In the genomic region with DNA sequence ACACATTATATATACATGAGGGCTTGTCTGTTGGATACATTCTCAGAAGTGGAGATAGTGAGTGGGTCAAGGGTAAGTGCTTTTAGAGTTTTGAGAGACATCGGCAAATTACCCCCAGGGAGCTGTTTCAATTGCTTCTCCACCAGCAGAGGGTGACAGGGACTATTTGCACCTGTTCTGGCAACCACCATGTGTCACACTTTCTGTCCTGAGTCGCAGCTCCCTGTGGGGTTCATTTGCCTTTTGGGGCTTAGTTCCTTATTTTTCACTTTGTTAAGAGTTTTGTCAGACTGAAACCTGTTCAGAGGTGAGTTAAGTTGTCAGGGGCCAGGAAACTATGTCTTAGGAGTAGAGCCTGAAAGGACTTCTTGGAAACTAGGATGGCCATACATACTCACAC, we compare ENCODE assay signal across 11 cellular contexts. TPM values are rescaled to one million over a fixed set of nuclear protein-coding genes. Genes with fewer than 3 reads are reported as not detected.
DNase-seq lines count a peak whose midpoint lies in the region; ATAC-seq and TF ChIP-seq lines count a peak whose summit lies in the region.
"Had no signal": no experiment of that assay in that cellular context is flagged by ENCODE, and none has a peak within 500 bp of the region (broad histone marks: within the 10 kb centered on the region; RNA-seq: fewer than 3 reads in every experiment).

No MANE protein-coding gene starts in this region.

- H3K36me3 Mint-ChIP-seq in HFFc6 (ENCODE audit: low read depth) (no peaks in the 10 kb centered on the region), Calu3 (ENCODE audit: insufficient read depth, unreplicated experiment) (no peaks in the 10 kb centered on the region)

- TF ChIP-seq CTCF in HFFc6 (IDR thresholded peaks at IDR 0.05) (no peak), Calu3 (IDR thresholded peaks at IDR 0.05; ENCODE audit: unreplicated experiment) (no peak)

- CTCF ChIA-PET in Calu3 (lab: Charles Lee): interaction anchor here (1.4 kb wide), 1 partner anchor 10 kb away, joined by 3 read pairs; no protein-coding TSS in a partner anchor

- H3K27ac Mint-ChIP-seq in HFFc6 (no peak overlapping the region), Calu3 (ENCODE audit: unreplicated experiment) (no peak overlapping the region)

- intact Hi-C loops in left ventricle myocardium superior (cut with micrococcal nuclease) (no loop called here), Calu3 (cut with micrococcal nuclease; ENCODE audit: unreplicated experiment) (no loop called here)

- no peaks in the 10 kb centered on the region for H3K4me1 Mint-ChIP-seq in HFFc6 (ENCODE audit: low read depth)
- H3K4me1 Mint-ChIP-seq in Calu3 (ENCODE audit: low read depth, unreplicated experiment): no peaks in the 10 kb centered on the region

- H3K9me3 Mint-ChIP-seq in HFFc6: no peaks in the 10 kb centered on the region
- no peaks in the 10 kb centered on the region for H3K9me3 Mint-ChIP-seq in Calu3 (ENCODE audit: low read depth, unreplicated experiment)

- BruUV-seq in Calu3 (replicated peaks; lab: Mats Ljungman, UMichigan): no TSS peak

- ATAC-seq in HG02571 (IDR thresholded peaks at IDR 0.05; ENCODE audit: unreplicated experiment) (peak; percentile 98), HG03565 (IDR thresholded peaks at IDR 0.05; ENCODE audit: unreplicated experiment) (peak; percentile 97), left ventricle myocardium superior (no peak)

- H3K27me3 Mint-ChIP-seq in HFFc6 (ENCODE audit: insufficient read depth): peaks cover 25% of the 10 kb centered on the region
- H3K27me3 Mint-ChIP-seq in Calu3 (ENCODE audit: unreplicated experiment): peaks cover 60% of the 10 kb centered on the region

- H3K4me3 Mint-ChIP-seq in HFFc6: no peak overlapping the region
- no peak overlapping the region for H3K4me3 Mint-ChIP-seq in Calu3 (ENCODE audit: low read depth, unreplicated experiment)

- peak; percentile 11 for DNase-seq in stimulated activated CD4-positive, alpha-beta T cell treated with anti-CD3 and anti-CD28 coated beads, Interleukin-15, amount 100 ng/mL, for 24 hours
- no peak for DNase-seq in stimulated activated CD4-positive, alpha-beta T cell treated with anti-CD3 and anti-CD28 coated beads, Interleukin-4, amount 100 ng/mL, for 24 hours
- no peak for DNase-seq in left ventricle myocardium superior
- no peak for DNase-seq in HFFc6
- no peak for DNase-seq in NCI-H2107 (lab: John Stamatoyannopoulos, UW)
- no peak for DNase-seq in Calu3
- DNase-seq: activated T-cell treated with anti-CD3 and anti-CD28 coated beads, Interleukin-2, amount 50 U/mL, for 1 hour; BE2C; mesenchymal stem cell had no signal

RNA-seq across cellular contexts. Expression of a gene that starts 20.1 kb away (rescaled TPM):
- total RNA-seq in left ventricle myocardium superior: 4.1 TPM
- total RNA-seq in HFFc6 (2021; fragmentation: NEBNext Ultra II Directional; extraction: Animal tissue kit (Norgen Biotek cat#: 25700)): 10 to 100 TPM in 3 of 6 experiments, 1 to 10 TPM in 3; 9.2 to 13.1 (median 10.3) TPM
- 11.4 and 12.3 TPM in 2 replicates for total RNA-seq in Calu3 (2022)
